ENCODE assay signal across 16 cellular contexts in genomic region chr4:14566518-14566917, GRCh38.
DNase-seq lines count a peak whose midpoint lies in the region; ATAC-seq, FAIRE-seq and TF ChIP-seq lines count a peak whose summit lies in the region.
"Had no signal": no experiment of that assay in that cellular context is flagged by ENCODE, and none has a peak within 500 bp of the region (broad histone marks: within the 10 kb centered on the region; RNA-seq: fewer than 3 reads in every experiment).

No MANE protein-coding gene starts in this region.

- no peaks in the 10 kb centered on the region for H3K36me3 Mint-ChIP-seq in activated naive CD8-positive, alpha-beta T cell treated with anti-CD3 and anti-CD28 coated beads, Interleukin-2, amount 50 U/mL, for 24 hours (ENCODE audit: low read depth)
- H3K36me3 Mint-ChIP-seq: activated naive CD8-positive, alpha-beta T cell; natural killer cell treated with Interleukin-12 subunit alpha and Interleukin-12 subunit beta and Interleukin-15 and Interleukin-18, amount 100 ng/mL, for 72 hours had no signal

- H3K36me3 ChIP-seq in uterus (no peaks in the 10 kb centered on the region), kidney (ENCODE audit: control insufficient read depth in 1 of 2, insufficient read depth in 2 of 2, low read length in 2 of 2) (no peaks in the 10 kb centered on the region)

- no peaks in the 10 kb centered on the region for H3K27me3 Mint-ChIP-seq in activated naive CD8-positive, alpha-beta T cell treated with anti-CD3 and anti-CD28 coated beads, Interleukin-2, amount 50 U/mL, for 24 hours
- H3K27me3 Mint-ChIP-seq: activated CD4-positive, alpha-beta T cell treated with anti-CD3 and anti-CD28 coated beads, Interleukin-2, amount 10 ng/mL, durations not matched to agents 24 days and 14 days; activated naive CD8-positive, alpha-beta T cell; natural killer cell treated with Interleukin-12 subunit alpha and Interleukin-12 subunit beta and Interleukin-15 and Interleukin-18, amount 100 ng/mL, for 72 hours had no signal

- H3K4me1 ChIP-seq in uterus (no peaks in the 10 kb centered on the region), kidney (ENCODE audit: control insufficient read depth in 1 of 2, insufficient read depth in 1 of 2, low read depth in 1 of 2, low read length in 2 of 2) (no peaks in the 10 kb centered on the region)
- H3K4me1 ChIP-seq: psoas muscle had no signal

- no peak for FAIRE-seq in kidney (lab: Jason Lieb, UNC)

- DNase-seq in A172 (ENCODE audit: low spot score), result peak; percentile 52
- DNase-seq in activated naive CD8-positive, alpha-beta T cell treated with anti-CD3 and anti-CD28 coated beads, Interleukin-2, amount 50 U/mL, for 24 hours, result no peak
- DNase-seq in fibroblast of villous mesenchyme (ENCODE audit: low read depth), result peak; percentile 4
- DNase-seq in uterus, result no peak
- no peak for DNase-seq in amygdala (lab: John Stamatoyannopoulos, UW)
- DNase-seq in germinal center (ENCODE audit: low spot score), result no peak
- DNase-seq in kidney, result no peak
- DNase-seq: activated CD4-positive, alpha-beta T cell treated with anti-CD3 and anti-CD28 coated beads, Interleukin-2, amount 10 ng/mL, durations not matched to agents 24 days and 14 days; activated T-cell treated with anti-CD3 and anti-CD28 coated beads, Interleukin-2, amount 50 U/mL, for 1 hour; NCI-H187; NCI-H446 treated with DMSO at 0.1 percent for 48 hours; psoas muscle had no signal

- TF ChIP-seq POLR2A in uterus (IDR thresholded peaks at IDR 0.05), result no peak

- TF ChIP-seq CTCF in fibroblast of villous mesenchyme (IDR thresholded peaks at IDR 0.05; ENCODE audit: insufficient read depth, low read depth, low read length), result no peak
- no peak for TF ChIP-seq CTCF in uterus (IDR thresholded peaks at IDR 0.05)
- TF ChIP-seq CTCF in kidney (IDR thresholded peaks at IDR 0.05; ENCODE audit: borderline replicate concordance, extremely low read depth, insufficient read depth), result no peak

- intact Hi-C loops in uterus (cut with DNase I; ENCODE audit: low total_unique reads) (no loop called here), kidney (cut with DNase I) (no loop called here)

- no peaks in the 10 kb centered on the region for H3K9me3 ChIP-seq in uterus
- H3K9me3 ChIP-seq in kidney (ENCODE audit: control insufficient read depth in 1 of 2, low read length in 2 of 2), result no peaks in the 10 kb centered on the region
- H3K9me3 ChIP-seq: psoas muscle had no signal

- no peaks in the 10 kb centered on the region for H3K4me1 Mint-ChIP-seq in activated naive CD8-positive, alpha-beta T cell treated with anti-CD3 and anti-CD28 coated beads, Interleukin-2, amount 50 U/mL, for 24 hours
- H3K4me1 Mint-ChIP-seq: activated CD4-positive, alpha-beta T cell treated with anti-CD3 and anti-CD28 coated beads, Interleukin-2, amount 10 ng/mL, durations not matched to agents 24 days and 14 days had no signal

- peaks cover 17% of the 10 kb centered on the region for H3K9me3 Mint-ChIP-seq in activated naive CD8-positive, alpha-beta T cell treated with anti-CD3 and anti-CD28 coated beads, Interleukin-2, amount 50 U/mL, for 24 hours
- H3K9me3 Mint-ChIP-seq: activated CD4-positive, alpha-beta T cell treated with anti-CD3 and anti-CD28 coated beads, Interleukin-2, amount 10 ng/mL, durations not matched to agents 24 days and 14 days; T-helper 2 cell treated with Interferon-gamma antibody and Interleukin-4, amounts not matched to agents 5 μg/mL and 100 μg/mL, for 36 hours had no signal

- no peak overlapping the region for H3K27ac ChIP-seq in uterus
- no peak overlapping the region for H3K27ac ChIP-seq in kidney (ENCODE audit: low read depth in 2 of 2, low read length in 2 of 2)
- H3K27ac ChIP-seq: psoas muscle had no signal

- H3K4me3 ChIP-seq in fibroblast of villous mesenchyme (ENCODE audit: low read depth, low read length), result no peak overlapping the region
- no peak overlapping the region for H3K4me3 ChIP-seq in uterus
- H3K4me3 ChIP-seq in kidney (ENCODE audit: low read length in 2 of 2), result no peak overlapping the region
- H3K4me3 ChIP-seq: psoas muscle had no signal

- H3K4me3 Mint-ChIP-seq in activated naive CD8-positive, alpha-beta T cell treated with anti-CD3 and anti-CD28 coated beads, Interleukin-2, amount 50 U/mL, for 24 hours, result no peak overlapping the region
- H3K4me3 Mint-ChIP-seq: activated CD4-positive, alpha-beta T cell treated with anti-CD3 and anti-CD28 coated beads, Interleukin-2, amount 10 ng/mL, durations not matched to agents 24 days and 14 days; activated naive CD8-positive, alpha-beta T cell; natural killer cell treated with Interleukin-12 subunit alpha and Interleukin-12 subunit beta and Interleukin-15 and Interleukin-18, amount 100 ng/mL, for 72 hours; T-helper 2 cell treated with Interferon-gamma antibody and Interleukin-4, amounts not matched to agents 5 μg/mL and 100 μg/mL, for 36 hours had no signal

- no peaks in the 10 kb centered on the region for H3K27me3 ChIP-seq in uterus

- H3K27ac Mint-ChIP-seq in activated naive CD8-positive, alpha-beta T cell treated with anti-CD3 and anti-CD28 coated beads, Interleukin-2, amount 50 U/mL, for 24 hours, result no peak overlapping the region
- H3K27ac Mint-ChIP-seq: activated CD4-positive, alpha-beta T cell treated with anti-CD3 and anti-CD28 coated beads, Interleukin-2, amount 10 ng/mL, durations not matched to agents 24 days and 14 days; activated naive CD8-positive, alpha-beta T cell; natural killer cell treated with Interleukin-12 subunit alpha and Interleukin-12 subunit beta and Interleukin-15 and Interleukin-18, amount 100 ng/mL, for 72 hours; T-helper 2 cell treated with Interferon-gamma antibody and Interleukin-4, amounts not matched to agents 5 μg/mL and 100 μg/mL, for 36 hours had no signal

- ATAC-seq in HG03565 (IDR thresholded peaks at IDR 0.05; ENCODE audit: unreplicated experiment), result peak; percentile 53
- ATAC-seq in activated naive CD8-positive, alpha-beta T cell treated with anti-CD3 and anti-CD28 coated beads, Interleukin-2, amount 50 U/mL, for 24 hours, result peak; percentile 49
- ATAC-seq: natural killer cell treated with Interleukin-12 subunit alpha and Interleukin-12 subunit beta and Interleukin-15 and Interleukin-18, amount 100 ng/mL, for 72 hours; psoas muscle had no signal

- no peak overlapping the region for H3K9ac ChIP-seq in kidney (ENCODE audit: low read length in 2 of 2)

Comparison
In these comparisons a context has a peak if more than half of its experiments do, and no peak if none do; other contexts are left out.
1. DNase-seq: peak in A172 (single experiment) and fibroblast of villous mesenchyme (single experiment); none in activated naive CD8-positive, alpha-beta T cell treated with anti-CD3 and anti-CD28 coated beads, Interleukin-2, amount 50 U/mL, for 24 hours (single experiment), uterus (0 of 2), amygdala (0 of 56), germinal center (single experiment) and kidney (single experiment).